8 cellular contexts compared by ENCODE assay signal in genomic region chr14:102590667-102591099, GRCh38. TPM values are rescaled to one million over a fixed set of nuclear protein-coding genes. Genes with fewer than 3 reads are reported as not detected.
DNase-seq lines count a peak whose midpoint lies in the region; ATAC-seq, FAIRE-seq and TF ChIP-seq lines count a peak whose summit lies in the region.

No MANE protein-coding gene starts in this region.

- intact Hi-C loops in uterus (cut with DNase I; ENCODE audit: low total_unique reads) = no loop called here

- no peaks in the 10 kb centered on the region for H3K27me3 ChIP-seq in uterus

- no peak for ATAC-seq in GM19351 (IDR thresholded peaks at IDR 0.05; ENCODE audit: unreplicated experiment)

- peak overlapping the region; percentile 98 for H3K27ac ChIP-seq in uterus

- TF ChIP-seq CTCF in NB4 (IDR thresholded peaks at IDR 0.05; ENCODE audit: low read depth, low read length) (peak; percentile 2), uterus (IDR thresholded peaks at IDR 0.05) (peak in 3 of 4 experiments; percentile 22 to 66 (median 42))

- peak; percentile 87 for FAIRE-seq in G401.6 (lab: Jason Lieb, UNC)

- no peaks in the 10 kb centered on the region for H3K36me3 ChIP-seq in uterus

- H3K4me1 ChIP-seq in uterus = no peaks in the 10 kb centered on the region

- no peak for TF ChIP-seq POLR2A in NB4 (IDR thresholded peaks at IDR 0.05; ENCODE audit: extremely low read depth, insufficient read length)
- peak in 1 of 2 donors; percentile 3 for TF ChIP-seq POLR2A in uterus (IDR thresholded peaks at IDR 0.05)

- H3K4me3 ChIP-seq in NB4 (ENCODE audit: low read depth, low read length) (peak overlapping the region; percentile 74), uterus (peak overlapping the region in 1 of 2 donors; percentile 78)

- DNase-seq in NB4 (ENCODE audit: low read depth) (peak; percentile 45), cerebellar cortex (ENCODE audit: low spot score) (peak; percentile 73), medulla oblongata (ENCODE audit: extremely low spot score) (peak; percentile 25), uterus (peak; percentile 48 to 52), GF-D8 (lab: John Stamatoyannopoulos, UW) (no peak), GOT3 (lab: John Stamatoyannopoulos, UW) (no peak)

- no peaks in the 10 kb centered on the region for H3K9me3 ChIP-seq in uterus

RNA-seq across cellular contexts. Expression of gene RCOR1, which starts 1.8 kb away (rescaled TPM):
- 10 to 100 TPM in 2 of 4 donors, 1 to 10 TPM in 2; 3.3 to 40.0 (median 19.7) TPM for total RNA-seq in uterus

Comparison
In these comparisons a context has a peak if more than half of its experiments do, and no peak if none do; other contexts are left out.
1. DNase-seq: peak in NB4 (single experiment), cerebellar cortex (single experiment), medulla oblongata (single experiment) and uterus (2 of 2); none in GF-D8 (single experiment) and GOT3 (single experiment).